ENCODE assay signal across 8 cellular contexts in the genomic region with DNA sequence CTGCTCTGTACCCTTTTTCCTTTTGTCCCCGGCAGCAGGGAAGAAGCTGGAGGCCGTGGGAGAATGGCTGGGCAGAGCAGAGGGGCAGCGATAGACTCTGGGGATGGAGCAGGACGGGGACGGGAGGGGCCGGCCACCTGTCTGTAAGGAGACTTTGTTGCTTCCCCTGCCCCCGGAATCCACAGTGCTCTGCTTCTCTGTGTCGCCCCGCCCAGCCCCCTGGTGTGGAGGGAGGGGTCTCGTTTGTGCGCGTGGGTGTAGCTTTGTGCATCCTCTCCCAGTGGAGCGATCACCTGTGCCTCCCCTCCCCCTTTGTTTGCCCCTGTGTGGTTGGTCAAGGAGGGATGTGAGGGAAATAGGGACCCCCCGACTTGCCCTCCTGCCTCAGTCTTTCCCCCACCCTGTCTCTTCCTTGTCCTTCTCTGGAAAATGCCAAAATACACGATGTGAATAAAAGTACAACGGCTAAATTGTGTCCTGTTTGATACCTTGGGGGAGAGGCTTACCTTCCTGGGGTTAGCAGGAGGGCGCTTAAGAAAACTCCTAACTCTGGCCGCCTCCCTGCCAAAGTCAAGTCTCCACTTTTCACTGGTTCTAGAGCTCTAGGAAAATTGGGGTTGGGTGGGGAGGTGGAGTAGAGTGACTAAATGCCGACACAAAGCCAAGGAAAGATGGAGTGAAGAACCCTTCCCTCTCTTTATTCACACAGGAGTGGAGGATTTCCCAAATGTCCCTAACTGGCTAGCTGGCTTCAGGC. TPM values are rescaled to one million over a fixed set of nuclear protein-coding genes. Genes with fewer than 3 reads are reported as not detected.
DNase-seq lines count a peak whose midpoint lies in the region; ATAC-seq, FAIRE-seq and TF ChIP-seq lines count a peak whose summit lies in the region.

No MANE protein-coding gene starts in this region.

- H3K36me3 Mint-ChIP-seq in activated CD8-positive, alpha-beta T cell treated with anti-CD3 and anti-CD28 coated beads for 36 hours (ENCODE audit: low read depth) = peaks cover 69% of the 10 kb centered on the region

- TF ChIP-seq CTCF in activated CD8-positive, alpha-beta T cell treated with anti-CD3 and anti-CD28 coated beads for 36 hours (IDR thresholded peaks at IDR 0.05) = no peak
- TF ChIP-seq CTCF in D721Med (IDR thresholded peaks at IDR 0.05; ENCODE audit: insufficient read depth, missing control alignments) = no peak

- DNase-seq in NCI-H2227 (lab: John Stamatoyannopoulos, UW; ENCODE audit: unreplicated experiment) = peak; percentile 14
- DNase-seq in NCI-H2227 treated with DMSO at 0.1 percent for 48 hours (lab: John Stamatoyannopoulos, UW) = no peak
- peak; percentile 63 for DNase-seq in activated CD8-positive, alpha-beta T cell treated with anti-CD3 and anti-CD28 coated beads for 36 hours
- peak; percentile 52 for DNase-seq in iPS-NIHi11 (ENCODE audit: low spot score)
- peak in 1 of 2 donors; percentile 18 for DNase-seq in stimulated activated naive CD8-positive, alpha-beta T cell treated with anti-CD3 and anti-CD28 coated beads, Interleukin-15, amount 100 ng/mL, for 72 hours
- no peak for DNase-seq in NCI-H1436 treated with DMSO at 0.1 percent for 48 hours (lab: John Stamatoyannopoulos, UW)
- DNase-seq in D721Med (ENCODE audit: insufficient read length, low spot score) = no peak

- no peaks in the 10 kb centered on the region for H3K9me3 Mint-ChIP-seq in activated CD8-positive, alpha-beta T cell treated with anti-CD3 and anti-CD28 coated beads for 36 hours
- no peaks in the 10 kb centered on the region for H3K9me3 Mint-ChIP-seq in stimulated activated naive CD8-positive, alpha-beta T cell treated with anti-CD3 and anti-CD28 coated beads, Interleukin-15, amount 100 ng/mL, for 72 hours

- ATAC-seq in activated CD8-positive, alpha-beta T cell treated with anti-CD3 and anti-CD28 coated beads for 36 hours = no peak
- ATAC-seq in stimulated activated naive CD8-positive, alpha-beta T cell treated with anti-CD3 and anti-CD28 coated beads, Interleukin-15, amount 100 ng/mL, for 72 hours = no peak
- no peak for ATAC-seq in GM21447 (IDR thresholded peaks at IDR 0.05; ENCODE audit: unreplicated experiment)

- H3K27ac Mint-ChIP-seq in activated CD8-positive, alpha-beta T cell treated with anti-CD3 and anti-CD28 coated beads for 36 hours = peak overlapping the region; percentile 97
- H3K27ac Mint-ChIP-seq in stimulated activated naive CD8-positive, alpha-beta T cell treated with anti-CD3 and anti-CD28 coated beads, Interleukin-15, amount 100 ng/mL, for 72 hours = peak overlapping the region in 1 of 2 donors; percentile 2

- FAIRE-seq in D721Med (lab: Jason Lieb, UNC) = no peak

- POLR2A ChIA-PET in activated CD8-positive, alpha-beta T cell treated with anti-CD3 and anti-CD28 coated beads for 36 hours (lab: Charles Lee) = interaction anchor here (0.6 to 13.0 kb wide), 22 partner anchors 8 to 261 kb away, joined by 3 to 218 read pairs (median 4); a partner anchor contains a TSS

- H3K4me1 Mint-ChIP-seq in activated CD8-positive, alpha-beta T cell treated with anti-CD3 and anti-CD28 coated beads for 36 hours (ENCODE audit: low read depth) = peaks cover 45% of the 10 kb centered on the region
- H3K4me1 Mint-ChIP-seq in stimulated activated naive CD8-positive, alpha-beta T cell treated with anti-CD3 and anti-CD28 coated beads, Interleukin-15, amount 100 ng/mL, for 72 hours = peaks cover 47% of the 10 kb centered on the region

- intact Hi-C loops in activated CD8-positive, alpha-beta T cell treated with anti-CD3 and anti-CD28 coated beads for 36 hours (cut with micrococcal nuclease) = no loop called here

- H3K27me3 Mint-ChIP-seq in activated CD8-positive, alpha-beta T cell treated with anti-CD3 and anti-CD28 coated beads for 36 hours = no peaks in the 10 kb centered on the region
- no peaks in the 10 kb centered on the region for H3K27me3 Mint-ChIP-seq in stimulated activated naive CD8-positive, alpha-beta T cell treated with anti-CD3 and anti-CD28 coated beads, Interleukin-15, amount 100 ng/mL, for 72 hours

- peak overlapping the region; percentile 91 for H3K4me3 Mint-ChIP-seq in activated CD8-positive, alpha-beta T cell treated with anti-CD3 and anti-CD28 coated beads for 36 hours
- H3K4me3 Mint-ChIP-seq in stimulated activated naive CD8-positive, alpha-beta T cell treated with anti-CD3 and anti-CD28 coated beads, Interleukin-15, amount 100 ng/mL, for 72 hours = peak overlapping the region; percentile 96

- CTCF ChIA-PET in activated CD8-positive, alpha-beta T cell treated with anti-CD3 and anti-CD28 coated beads for 36 hours (lab: Charles Lee) = interaction anchor here (1.0 to 9.5 kb wide), 6 partner anchors 12 to 100 kb away, joined by 3 to 124 read pairs (median 6); a partner anchor contains a TSS

RNA-seq across cellular contexts. Expression of a gene that starts 1.0 kb away (rescaled TPM):
- total RNA-seq in activated CD8-positive, alpha-beta T cell treated with anti-CD3 and anti-CD28 coated beads for 36 hours = 1,000 to 10,000 TPM; 1,714 to 1,776 TPM

RNA-seq across cellular contexts. Expression of a gene that starts 6.8 kb away (rescaled TPM):
- 1 to 10 TPM; 2.2 to 2.6 TPM for total RNA-seq in activated CD8-positive, alpha-beta T cell treated with anti-CD3 and anti-CD28 coated beads for 36 hours

RNA-seq across cellular contexts. Expression of a gene that starts 14.4 kb away (rescaled TPM):
- total RNA-seq in activated CD8-positive, alpha-beta T cell treated with anti-CD3 and anti-CD28 coated beads for 36 hours = 100 to 1,000 TPM; 109 to 112 TPM

RNA-seq across cellular contexts. Expression of a gene that starts 15.3 kb away (rescaled TPM):
- total RNA-seq in activated CD8-positive, alpha-beta T cell treated with anti-CD3 and anti-CD28 coated beads for 36 hours = 10 to 100 TPM; 74.6 to 83.8 TPM

RNA-seq across cellular contexts. Expression of a gene that starts 25.6 kb away (rescaled TPM):
- total RNA-seq in activated CD8-positive, alpha-beta T cell treated with anti-CD3 and anti-CD28 coated beads for 36 hours = 1 to 10 TPM in 1 of 2 experiments, under 1 TPM in 1; 0.50 to 1.1 TPM

Comparison
In these comparisons a context has a peak if more than half of its experiments do, and no peak if none do; other contexts are left out.
1. DNase-seq: peak in NCI-H2227 (single experiment), activated CD8-positive, alpha-beta T cell treated with anti-CD3 and anti-CD28 coated beads for 36 hours (single experiment) and iPS-NIHi11 (single experiment); none in NCI-H2227 treated with DMSO at 0.1 percent for 48 hours (single experiment), NCI-H1436 treated with DMSO at 0.1 percent for 48 hours (single experiment) and D721Med (single experiment).